33 cellular contexts compared by ENCODE assay signal in genomic region chr1:243646841-243647240, GRCh38.
"Had no signal": no experiment of that assay in that cellular context is flagged by ENCODE, and none has a peak within 500 bp of the region (broad histone marks: within the 10 kb centered on the region; RNA-seq: fewer than 3 reads in every experiment).

No MANE protein-coding gene starts in this region.

- H3K4me3 ChIP-seq: MG63 had no signal

- H3K27me3 ChIP-seq: MG63 had no signal

- DNase-seq: Karpas-422, Kasumi-1, MG63, MM.1S, MV-4-11, NCI-H1048, NCI-H1092, NCI-H1092 treated with DMSO at 0.1 percent for 48 hours, NCI-H1105, NCI-H1105 treated with DMSO at 0.1 percent for 48 hours, NCI-H1417 treated with DMSO at 0.1 percent for 48 hours, NCI-H1436, NCI-H1436 treated with DMSO at 0.1 percent for 48 hours, NCI-H146, NCI-H1694, NCI-H1694 treated with DMSO at 0.1 percent for 48 hours, NCI-H187, NCI-H187 treated with DMSO at 0.1 percent for 48 hours, NCI-H1930, NCI-H2029, NCI-H2029 treated with DMSO at 0.1 percent for 48 hours, NCI-H2081, NCI-H2081 treated with DMSO at 0.1 percent for 48 hours, NCI-H2107, NCI-H2171, NCI-H2171 treated with DMSO at 0.1 percent for 48 hours, NCI-H2227 treated with DMSO at 0.1 percent for 48 hours, NCI-H226, NCI-H345, NCI-H446, NCI-H446 treated with DMSO at 0.1 percent for 48 hours, NCI-H510A, NCI-H510A treated with DMSO at 0.1 percent for 48 hours had no signal

- H3K36me3 ChIP-seq: MG63 had no signal
